In the genomic region with DNA sequence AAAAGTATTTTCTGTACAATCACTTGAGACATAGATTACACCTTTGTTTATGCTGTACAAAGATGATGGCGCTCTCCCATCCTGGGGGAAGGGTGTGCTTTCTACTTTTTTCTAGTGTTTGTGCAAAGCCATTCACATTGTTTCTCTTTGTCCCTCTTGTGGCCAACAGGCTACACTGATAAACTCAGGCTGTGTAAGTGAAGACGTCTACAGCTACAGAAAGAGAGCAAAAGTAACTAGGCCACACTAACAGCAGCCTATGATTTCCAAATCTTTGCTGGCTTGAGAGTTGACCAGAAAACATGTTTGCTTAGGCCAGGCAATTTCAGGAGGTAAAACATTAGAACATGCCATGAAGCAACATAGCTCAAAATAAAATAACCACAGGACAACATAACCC, we compare ENCODE assay signal across 1 cellular context.
TF ChIP-seq lines count a peak whose summit lies in the region.

No MANE protein-coding gene starts in this region.

TF ChIP-seq in H1, 55 proteins besides CTCF, POLR2A, EP300 and RAD21 (continued from another document):
- no peak for TF ChIP-seq HDAC2 (IDR thresholded peaks at IDR 0.05; ENCODE audit: borderline replicate concordance in 1 of 2, low read depth in 2 of 2, low read length in 2 of 2)
- TF ChIP-seq EZH2 (IDR thresholded peaks at IDR 0.05; ENCODE audit: low read depth, low read length, severe bottlenecking), result no peak
- TF ChIP-seq SP4 (IDR thresholded peaks at IDR 0.05; ENCODE audit: low read length), result no peak
- no peak for TF ChIP-seq MAFK (IDR thresholded peaks at IDR 0.05; ENCODE audit: low read depth, low read length)
- no peak for TF ChIP-seq SP2 (IDR thresholded peaks at IDR 0.05; ENCODE audit: low read length)
- no peak for TF ChIP-seq POU5F1 (IDR thresholded peaks at IDR 0.05; ENCODE audit: low read depth, low read length)
- TF ChIP-seq, protein P1, sequence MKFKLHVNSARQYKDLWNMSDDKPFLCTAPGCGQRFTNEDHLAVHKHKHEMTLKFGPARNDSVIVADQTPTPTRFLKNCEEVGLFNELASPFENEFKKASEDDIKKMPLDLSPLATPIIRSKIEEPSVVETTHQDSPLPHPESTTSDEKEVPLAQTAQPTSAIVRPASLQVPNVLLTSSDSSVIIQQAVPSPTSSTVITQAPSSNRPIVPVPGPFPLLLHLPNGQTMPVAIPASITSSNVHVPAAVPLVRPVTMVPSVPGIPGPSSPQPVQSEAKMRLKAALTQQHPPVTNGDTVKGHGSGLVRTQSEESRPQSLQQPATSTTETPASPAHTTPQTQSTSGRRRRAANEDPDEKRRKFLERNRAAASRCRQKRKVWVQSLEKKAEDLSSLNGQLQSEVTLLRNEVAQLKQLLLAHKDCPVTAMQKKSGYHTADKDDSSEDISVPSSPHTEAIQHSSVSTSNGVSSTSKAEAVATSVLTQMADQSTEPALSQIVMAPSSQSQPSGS (IDR thresholded peaks at IDR 0.05; ENCODE audit: low read length), result no peak
- no peak for TF ChIP-seq TAF1 (IDR thresholded peaks at IDR 0.05; ENCODE audit: low read depth, low read length)
- no peak for TF ChIP-seq RFX5 (IDR thresholded peaks at IDR 0.05; ENCODE audit: borderline replicate concordance, low read depth, low read length)
- TF ChIP-seq, protein P2, sequence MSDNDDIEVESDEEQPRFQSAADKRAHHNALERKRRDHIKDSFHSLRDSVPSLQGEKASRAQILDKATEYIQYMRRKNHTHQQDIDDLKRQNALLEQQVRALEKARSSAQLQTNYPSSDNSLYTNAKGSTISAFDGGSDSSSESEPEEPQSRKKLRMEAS (IDR thresholded peaks at IDR 0.05), result no peak
